In genomic region chr6:22145823-22146379, GRCh38 we compare ENCODE assay signal across 8 cellular contexts.
DNase-seq lines count a peak whose midpoint lies in the region; ATAC-seq and TF ChIP-seq lines count a peak whose summit lies in the region.

No MANE protein-coding gene starts in this region.

- DNase-seq in EL (peak; percentile 57), NCI-H2227 treated with DMSO at 0.1 percent for 48 hours (lab: John Stamatoyannopoulos, UW) (peak; percentile 90), cerebellar cortex (ENCODE audit: low spot score) (peak; percentile 37), lung (ENCODE audit: low spot score) (no peak), transverse colon (no peak)

- H3K4me3 ChIP-seq in lung: no peak overlapping the region
- H3K4me3 ChIP-seq in transverse colon: no peak overlapping the region

- ATAC-seq in lung (ENCODE audit: insufficient read depth, low FRiP score) (no peak), HG03280 (IDR thresholded peaks at IDR 0.05; ENCODE audit: unreplicated experiment) (no peak), HG03571 (IDR thresholded peaks at IDR 0.05; ENCODE audit: unreplicated experiment) (no peak), HG02870 (IDR thresholded peaks at IDR 0.05; ENCODE audit: unreplicated experiment) (no peak)

- no peak for TF ChIP-seq EP300 in transverse colon (IDR thresholded peaks at IDR 0.05; ENCODE audit: low read depth)

- in situ Hi-C loops in transverse colon (cut with MboI; ENCODE audit: low pct_ligation_motif_present in 1 of 4, low pct_unique_long_range_greater_than_20kb in 1 of 4, low sequenced_read_pairs in 3 of 4): no loop called here

- H3K27ac ChIP-seq in lung (ENCODE audit: low read depth in 1 of 2, low read length in 1 of 2) (peak overlapping the region in 1 of 2 donors; percentile 72), transverse colon (no peak overlapping the region)

- TF ChIP-seq CTCF in lung (IDR thresholded peaks at IDR 0.05; ENCODE audit: control extremely low read depth, extremely low read depth): peak; percentile 16
- TF ChIP-seq CTCF in transverse colon (IDR thresholded peaks at IDR 0.05): no peak

- WGBS in lung, 2 donors: 18 to 20% methylated on average over 5 of the region's 5 CpGs
- WGBS in transverse colon (ENCODE audit: low coverage in 1 of 2), 2 donors: 37% methylated on average over 5 of the region's 5 CpGs; no CpG with 5 or more reads in 1 of the 2 donors

- H3K36me3 ChIP-seq in lung (ENCODE audit: control insufficient read depth in 2 of 2, insufficient read depth in 2 of 2, low read length in 2 of 2) (no peaks in the 10 kb centered on the region), transverse colon (no peaks in the 10 kb centered on the region)

- no peak for TF ChIP-seq POLR2A in transverse colon (IDR thresholded peaks at IDR 0.05)

- intact Hi-C loops in transverse colon (cut with DNase I; ENCODE audit: low total_unique reads): no loop called here

- no peaks in the 10 kb centered on the region for H3K9me3 ChIP-seq in lung (ENCODE audit: control insufficient read depth in 2 of 2, insufficient read depth in 1 of 2, low read length in 1 of 2)
- no peaks in the 10 kb centered on the region for H3K9me3 ChIP-seq in transverse colon

- H3K27me3 ChIP-seq in lung (ENCODE audit: control insufficient read depth, insufficient read depth): no peaks in the 10 kb centered on the region
- no peaks in the 10 kb centered on the region for H3K27me3 ChIP-seq in transverse colon

- peaks cover 17 to 30% of the 10 kb centered on the region in 2 donors for H3K4me1 ChIP-seq in lung (ENCODE audit: control insufficient read depth in 2 of 2, insufficient read depth in 2 of 2, low read length in 2 of 2)
- peaks cover 5 to 27% (median 9%) of the 10 kb centered on the region in 4 donors for H3K4me1 ChIP-seq in transverse colon

Comparison
In these comparisons a context has a peak if more than half of its experiments do, and no peak if none do; other contexts are left out.
1. DNase-seq: peak in EL (single experiment), NCI-H2227 treated with DMSO at 0.1 percent for 48 hours (single experiment) and cerebellar cortex (single experiment); none in lung (single experiment) and transverse colon (single experiment).